ENCODE assay signal across 8 cellular contexts in genomic region chrX:4547218-4547836, GRCh38.
A peak's percentile ranks its signal among the peaks of the same experiment; 100 is the strongest.
DNase-seq lines count a peak whose midpoint lies in the region; ATAC-seq and TF ChIP-seq lines count a peak whose summit lies in the region.

No MANE protein-coding gene starts in this region.

- H3K9ac ChIP-seq in fibroblast of lung (ENCODE audit: insufficient read depth, low read length) (no peak overlapping the region), neural cell (ENCODE audit: low read length) (no peak overlapping the region)

- no peaks in the 10 kb centered on the region for H3K9me2 ChIP-seq in neural cell (ENCODE audit: insufficient read depth, low read length)

- ATAC-seq in GM19463 (IDR thresholded peaks at IDR 0.05; ENCODE audit: unreplicated experiment) (peak; percentile 82), HG03280 (IDR thresholded peaks at IDR 0.05; ENCODE audit: unreplicated experiment) (no peak)
- no peak for ATAC-seq in stimulated activated effector memory CD8-positive, alpha-beta T cell treated with anti-CD3 and anti-CD28 coated beads, Interleukin-12 subunit alpha, Interleukin-12 subunit beta, amount 100 ng/mL, for 72 hours

- TF ChIP-seq CTCF in fibroblast of lung (conservative IDR thresholded peaks at IDR 0.05 in 1 of 2, IDR thresholded peaks at IDR 0.05 in 1 of 2; ENCODE audit: low read depth in 1 of 2, low read length in 2 of 2) (peak; percentile 42 to 62), neural cell (IDR thresholded peaks at IDR 0.05; ENCODE audit: poor library complexity, severe bottlenecking) (peak; percentile 82)

- H3K79me2 ChIP-seq in fibroblast of lung (ENCODE audit: control insufficient read depth, insufficient read depth, low read length) = no peaks in the 10 kb centered on the region
- H3K79me2 ChIP-seq in neural cell (replicated peaks; ENCODE audit: insufficient read depth, low read length) = no peaks in the 10 kb centered on the region

- no peaks in the 10 kb centered on the region for H4K20me1 ChIP-seq in fibroblast of lung (ENCODE audit: control insufficient read depth, extremely low read depth, insufficient read depth, low read length)
- no peaks in the 10 kb centered on the region for H4K20me1 ChIP-seq in neural cell (ENCODE audit: insufficient read depth)

- H3F3A ChIP-seq in neural cell (ENCODE audit: insufficient read depth, low read length, poor library complexity, severe bottlenecking) = no peaks in the 10 kb centered on the region

- H3K27ac ChIP-seq in fibroblast of lung (ENCODE audit: insufficient read depth, low read length) = no peak overlapping the region
- no peak overlapping the region for H3K27ac ChIP-seq in neural cell (ENCODE audit: low read length)

- H3K36me3 ChIP-seq in fibroblast of lung (ENCODE audit: control insufficient read depth, insufficient read depth, low read length) = no peaks in the 10 kb centered on the region
- H3K36me3 ChIP-seq in neural cell (ENCODE audit: insufficient read depth, low read length) = no peaks in the 10 kb centered on the region

- no peaks in the 10 kb centered on the region for H3K36me3 Mint-ChIP-seq in stimulated activated effector memory CD8-positive, alpha-beta T cell treated with anti-CD3 and anti-CD28 coated beads, Interleukin-12 subunit alpha, Interleukin-12 subunit beta, amount 100 ng/mL, for 72 hours

- H3K27me3 ChIP-seq in fibroblast of lung (ENCODE audit: control insufficient read depth, insufficient read depth, low read length) (no peaks in the 10 kb centered on the region), neural cell (ENCODE audit: insufficient read depth, low read depth, low read length) (no peaks in the 10 kb centered on the region)

- DNase-seq in DMS114 treated with DMSO at 0.1 percent for 48 hours (lab: John Stamatoyannopoulos, UW; ENCODE audit: unreplicated experiment) (peak; percentile 3), NCI-H1092 treated with DMSO at 0.1 percent for 48 hours (lab: John Stamatoyannopoulos, UW) (peak; percentile 37), fibroblast of lung (ENCODE audit: low read depth in 2 of 2) (peak; percentile 19 to 23)
- DNase-seq in activated CD8-positive, alpha-beta memory T cell treated with anti-CD3 and anti-CD28 coated beads for 48 hours (ENCODE audit: low read depth in 2 of 3, low spot score in 2 of 3) = peak in 2 of 3 experiments; percentile 0 to 3
- no peak for DNase-seq in stimulated activated effector memory CD8-positive, alpha-beta T cell treated with anti-CD3 and anti-CD28 coated beads, Interleukin-12 subunit alpha, Interleukin-12 subunit beta, amount 100 ng/mL, for 72 hours (ENCODE audit: low spot score in 2 of 2)

- peak; percentile 86 for TF ChIP-seq RAD21 in neural cell (conservative IDR thresholded peaks at IDR 0.05)

- H3K4me1 ChIP-seq in fibroblast of lung (ENCODE audit: control insufficient read depth, extremely low read depth, insufficient read depth, low read length) = no peaks in the 10 kb centered on the region

- H3K4me1 Mint-ChIP-seq in stimulated activated effector memory CD8-positive, alpha-beta T cell treated with anti-CD3 and anti-CD28 coated beads, Interleukin-12 subunit alpha, Interleukin-12 subunit beta, amount 100 ng/mL, for 72 hours = no peaks in the 10 kb centered on the region

- H3K4me2 ChIP-seq in fibroblast of lung (ENCODE audit: extremely low read depth, insufficient read depth, low read length) (no peak overlapping the region), neural cell (ENCODE audit: low read length) (no peak overlapping the region)

- TF ChIP-seq EP300 in neural cell (conservative IDR thresholded peaks at IDR 0.05; ENCODE audit: poor library complexity, severe bottlenecking) = no peak

- H3K27ac Mint-ChIP-seq in stimulated activated effector memory CD8-positive, alpha-beta T cell treated with anti-CD3 and anti-CD28 coated beads, Interleukin-12 subunit alpha, Interleukin-12 subunit beta, amount 100 ng/mL, for 72 hours = no peak overlapping the region

- H2AFZ ChIP-seq in fibroblast of lung (ENCODE audit: low read length) (no peak overlapping the region), neural cell (ENCODE audit: low read depth, low read length) (no peak overlapping the region)

- no peak overlapping the region for H3K4me3 Mint-ChIP-seq in stimulated activated effector memory CD8-positive, alpha-beta T cell treated with anti-CD3 and anti-CD28 coated beads, Interleukin-12 subunit alpha, Interleukin-12 subunit beta, amount 100 ng/mL, for 72 hours

- H3K4me3 ChIP-seq in fibroblast of lung (replicated peaks in 1 of 4; ENCODE audit: control extremely low read depth in 1 of 4, insufficient read depth in 1 of 4, low read depth in 3 of 4, low read length in 4 of 4) (no peak overlapping the region), neural cell (ENCODE audit: low read length) (no peak overlapping the region)

- H3K9me3 ChIP-seq in fibroblast of lung (ENCODE audit: control insufficient read depth, insufficient read depth, low read depth, low read length) = no peaks in the 10 kb centered on the region
- no peaks in the 10 kb centered on the region for H3K9me3 ChIP-seq in neural cell (ENCODE audit: low read length)

- H3K9me3 Mint-ChIP-seq in stimulated activated effector memory CD8-positive, alpha-beta T cell treated with anti-CD3 and anti-CD28 coated beads, Interleukin-12 subunit alpha, Interleukin-12 subunit beta, amount 100 ng/mL, for 72 hours = no peaks in the 10 kb centered on the region

TF ChIP-seq in neural cell, 6 proteins besides CTCF, POLR2A, EP300 and RAD21:
- TF ChIP-seq, protein P1, sequence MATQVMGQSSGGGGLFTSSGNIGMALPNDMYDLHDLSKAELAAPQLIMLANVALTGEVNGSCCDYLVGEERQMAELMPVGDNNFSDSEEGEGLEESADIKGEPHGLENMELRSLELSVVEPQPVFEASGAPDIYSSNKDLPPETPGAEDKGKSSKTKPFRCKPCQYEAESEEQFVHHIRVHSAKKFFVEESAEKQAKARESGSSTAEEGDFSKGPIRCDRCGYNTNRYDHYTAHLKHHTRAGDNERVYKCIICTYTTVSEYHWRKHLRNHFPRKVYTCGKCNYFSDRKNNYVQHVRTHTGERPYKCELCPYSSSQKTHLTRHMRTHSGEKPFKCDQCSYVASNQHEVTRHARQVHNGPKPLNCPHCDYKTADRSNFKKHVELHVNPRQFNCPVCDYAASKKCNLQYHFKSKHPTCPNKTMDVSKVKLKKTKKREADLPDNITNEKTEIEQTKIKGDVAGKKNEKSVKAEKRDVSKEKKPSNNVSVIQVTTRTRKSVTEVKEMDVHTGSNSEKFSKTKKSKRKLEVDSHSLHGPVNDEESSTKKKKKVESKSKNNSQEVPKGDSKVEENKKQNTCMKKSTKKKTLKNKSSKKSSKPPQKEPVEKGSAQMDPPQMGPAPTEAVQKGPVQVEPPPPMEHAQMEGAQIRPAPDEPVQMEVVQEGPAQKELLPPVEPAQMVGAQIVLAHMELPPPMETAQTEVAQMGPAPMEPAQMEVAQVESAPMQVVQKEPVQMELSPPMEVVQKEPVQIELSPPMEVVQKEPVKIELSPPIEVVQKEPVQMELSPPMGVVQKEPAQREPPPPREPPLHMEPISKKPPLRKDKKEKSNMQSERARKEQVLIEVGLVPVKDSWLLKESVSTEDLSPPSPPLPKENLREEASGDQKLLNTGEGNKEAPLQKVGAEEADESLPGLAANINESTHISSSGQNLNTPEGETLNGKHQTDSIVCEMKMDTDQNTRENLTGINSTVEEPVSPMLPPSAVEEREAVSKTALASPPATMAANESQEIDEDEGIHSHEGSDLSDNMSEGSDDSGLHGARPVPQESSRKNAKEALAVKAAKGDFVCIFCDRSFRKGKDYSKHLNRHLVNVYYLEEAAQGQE (IDR thresholded peaks at IDR 0.05; ENCODE audit: borderline replicate concordance) = no peak
- TF ChIP-seq MXI1 (conservative IDR thresholded peaks at IDR 0.05; ENCODE audit: poor library complexity, severe bottlenecking) (no peak), SMC3 (conservative IDR thresholded peaks at IDR 0.05; ENCODE audit: poor library complexity) (peak; percentile 85), EZH2 (IDR thresholded peaks at IDR 0.05; ENCODE audit: borderline replicate concordance, insufficient read depth, low read length, poor library complexity, severe bottlenecking) (no peak)

Comparison
In these comparisons a context has a peak if more than half of its experiments do, and no peak if none do; other contexts are left out.
1. DNase-seq: peak in DMS114 treated with DMSO at 0.1 percent for 48 hours (single experiment), NCI-H1092 treated with DMSO at 0.1 percent for 48 hours (single experiment), activated CD8-positive, alpha-beta memory T cell treated with anti-CD3 and anti-CD28 coated beads for 48 hours (2 of 3) and fibroblast of lung (2 of 2); none in stimulated activated effector memory CD8-positive, alpha-beta T cell treated with anti-CD3 and anti-CD28 coated beads, Interleukin-12 subunit alpha, Interleukin-12 subunit beta, amount 100 ng/mL, for 72 hours (0 of 2).